In the genomic region with DNA sequence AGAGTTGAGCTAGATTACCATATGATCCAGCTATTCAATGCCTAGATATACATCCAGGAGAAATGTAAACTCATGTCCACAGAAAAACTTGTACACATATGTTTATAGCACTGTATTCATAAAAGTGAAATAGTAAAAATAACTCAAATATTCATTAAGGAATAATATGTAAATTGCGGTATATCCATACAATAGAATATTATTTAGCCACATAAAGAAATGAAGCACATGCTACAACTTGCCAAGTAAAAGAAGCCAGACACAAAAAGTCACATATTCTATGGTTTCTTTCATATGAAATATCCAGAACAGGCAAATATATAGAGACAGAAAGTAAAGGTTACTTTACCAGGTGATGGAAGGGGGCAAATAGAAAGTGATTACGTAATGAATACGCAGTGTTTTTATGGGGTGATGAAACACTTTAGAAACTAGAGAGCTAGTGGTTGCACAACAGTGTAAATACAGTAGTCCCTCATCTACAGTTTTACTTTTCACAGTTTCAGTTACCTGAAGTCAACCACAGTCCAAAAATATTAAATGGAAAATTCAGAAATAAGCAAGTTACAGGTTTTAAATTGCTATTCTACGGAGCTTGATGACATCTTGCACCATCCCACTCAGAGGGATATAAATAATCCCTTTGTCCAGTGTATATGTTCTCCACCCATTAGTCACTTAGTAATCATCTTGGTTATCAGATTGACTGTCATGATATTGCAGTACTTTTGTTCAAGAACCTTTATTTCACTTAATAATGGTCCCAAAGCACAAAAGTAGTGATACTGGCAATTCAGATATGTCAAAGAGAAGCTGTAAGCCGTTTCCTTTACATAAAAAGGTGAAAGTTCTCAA, we compare ENCODE assay signal across 10 cellular contexts.
DNase-seq lines count a peak whose midpoint lies in the region; ATAC-seq and TF ChIP-seq lines count a peak whose summit lies in the region.
"Had no signal": no experiment of that assay in that cellular context is flagged by ENCODE, and none has a peak within 500 bp of the region (broad histone marks: within the 10 kb centered on the region; RNA-seq: fewer than 3 reads in every experiment).

No MANE protein-coding gene starts in this region.

- peak; percentile 3 for DNase-seq in AG09309 (ENCODE audit: low read depth)
- peak; percentile 24 for DNase-seq in M059J (ENCODE audit: low read depth)
- peak; percentile 49 for DNase-seq in epithelial cell of esophagus (ENCODE audit: low read depth)
- no peak for DNase-seq in KG1 (lab: John Stamatoyannopoulos, UW)
- DNase-seq in Karpas-422: no peak
- no peak for DNase-seq in RKO (ENCODE audit: low spot score)
- DNase-seq: NCI-H1694 had no signal

- H3K4me3 ChIP-seq in AG09309 (ENCODE audit: control insufficient read depth, low read depth, low read length): no peak overlapping the region
- no peak overlapping the region for H3K4me3 ChIP-seq in epithelial cell of esophagus (ENCODE audit: low read length)
- no peak overlapping the region for H3K4me3 ChIP-seq in Karpas-422 (ENCODE audit: low read length)
- H3K4me3 ChIP-seq: BLaER1 treated with 17β-estradiol and CSF1 and Interleukin-3, amounts not matched to agents 10 nM and 100 nM had no signal

- no peaks in the 10 kb centered on the region for H3K27me3 ChIP-seq in Karpas-422 (ENCODE audit: low read length)
- H3K27me3 ChIP-seq: BLaER1 treated with 17β-estradiol and CSF1 and Interleukin-3, amounts not matched to agents 10 nM and 100 nM had no signal

- peaks cover 27% of the 10 kb centered on the region for H3K36me3 ChIP-seq in Karpas-422 (ENCODE audit: insufficient read depth, low read length)

- H2AFZ ChIP-seq in Karpas-422 (ENCODE audit: low read length): no peak overlapping the region

- TF ChIP-seq CTCF in AG09309 (IDR thresholded peaks at IDR 0.05; ENCODE audit: control insufficient read depth, insufficient read depth, low read depth, low read length, missing control alignments) (no peak), epithelial cell of esophagus (IDR thresholded peaks at IDR 0.05; ENCODE audit: insufficient read depth, low read depth, low read length, missing control alignments) (no peak)

- H3K9me2 ChIP-seq in Karpas-422 (replicated peaks; ENCODE audit: insufficient read depth, low read length): no peaks in the 10 kb centered on the region

- ATAC-seq in GM21515 (IDR thresholded peaks at IDR 0.05; ENCODE audit: unreplicated experiment) (peak; percentile 69), GM21576 (IDR thresholded peaks at IDR 0.05; ENCODE audit: unreplicated experiment) (no peak)

- H3K4me2 ChIP-seq in Karpas-422 (ENCODE audit: low read depth, low read length, poor library complexity, severe bottlenecking): no peak overlapping the region
- H3K4me2 ChIP-seq: BLaER1 treated with 17β-estradiol and CSF1 and Interleukin-3, amounts not matched to agents 10 nM and 100 nM had no signal

- no peaks in the 10 kb centered on the region for H3K9me3 ChIP-seq in Karpas-422 (ENCODE audit: low read length)

- H3K4me1 ChIP-seq in Karpas-422 (ENCODE audit: low read length): no peaks in the 10 kb centered on the region

- no peak overlapping the region for H3K27ac ChIP-seq in Karpas-422 (ENCODE audit: low read length)
- H3K27ac ChIP-seq: BLaER1 treated with 17β-estradiol and CSF1 and Interleukin-3, amounts not matched to agents 10 nM and 100 nM had no signal

- H4K20me1 ChIP-seq in Karpas-422 (ENCODE audit: insufficient read depth, low read depth, low read length): 0 out of 2 replicates have a peak, but pooled peaks cover 6% of the 10 kb centered on the region

- peaks cover 100% of the 10 kb centered on the region for H3K79me2 ChIP-seq in Karpas-422 (ENCODE audit: low read length)

- no peak overlapping the region for H3K9ac ChIP-seq in Karpas-422 (ENCODE audit: low read length)
- H3K9ac ChIP-seq: BLaER1 treated with 17β-estradiol and CSF1 and Interleukin-3, amounts not matched to agents 10 nM and 100 nM had no signal

Comparison
In these comparisons a context has a peak if more than half of its experiments do, and no peak if none do; other contexts are left out.
1. DNase-seq: peak in AG09309 (single experiment), M059J (single experiment) and epithelial cell of esophagus (single experiment); none in KG1 (single experiment), Karpas-422 (single experiment) and RKO (single experiment).